Comparison of ENCODE assay signal across 15 cellular contexts in genomic region chr20:62723351-62723750, GRCh38. TPM values are rescaled to one million over a fixed set of nuclear protein-coding genes. Genes with fewer than 3 reads are reported as not detected.
DNase-seq lines count a peak whose midpoint lies in the region; ATAC-seq and TF ChIP-seq lines count a peak whose summit lies in the region.
"Had no signal": no experiment of that assay in that cellular context is flagged by ENCODE, and none has a peak within 500 bp of the region (broad histone marks: within the 10 kb centered on the region; RNA-seq: fewer than 3 reads in every experiment).

No MANE protein-coding gene starts in this region.

- no peak overlapping the region for H4K5ac ChIP-seq in IMR-90 (ENCODE audit: low read depth, low read length)

- WGBS in IMR-90 (ENCODE audit: extremely low coverage in 2 of 2, insufficient read length in 1 of 2), 2 experiments, result 7% methylated on average over 10 of the region's 13 CpGs; no CpG with 5 or more reads in 1 of the 2 experiments
- WGBS in hepatocyte (ENCODE audit: low lambda C conversion rate, missing lambda C conversion rate), result 78% methylated on average over 13 of the region's 13 CpGs

- POLR2A ChIA-PET in IMR-90 (lab: Charles Lee; ENCODE audit: unreplicated experiment) (no interaction called here), Panc1 (lab: Charles Lee) (no interaction called here)

- H3K4ac ChIP-seq in IMR-90 (ENCODE audit: low read depth, low read length), result no peak overlapping the region

- H3K79me1 ChIP-seq in IMR-90 (ENCODE audit: low read depth in 1 of 2, low read length in 2 of 2), result peaks cover 0 to 4% of the 10 kb centered on the region in 2 experiments; a peak in 1 of 4 replicates

- H2AK5ac ChIP-seq in IMR-90 (ENCODE audit: low read depth, low read length), result no peak overlapping the region; the same call in 1 of the 2 replicates

- TF ChIP-seq CTCF in IMR-90 (conservative IDR thresholded peaks at IDR 0.05; ENCODE audit: low read depth, low read length) (no peak), Panc1 (IDR thresholded peaks at IDR 0.05) (no peak), fibroblast of lung (conservative IDR thresholded peaks at IDR 0.05 in 1 of 2, IDR thresholded peaks at IDR 0.05 in 1 of 2; ENCODE audit: low read depth in 1 of 2, low read length in 2 of 2) (no peak), uterus (IDR thresholded peaks at IDR 0.05) (no peak), hepatocyte (IDR thresholded peaks at IDR 0.05; ENCODE audit: poor library complexity) (no peak)

- H2BK20ac ChIP-seq in IMR-90 (ENCODE audit: low read depth, low read length), result no peak overlapping the region

- H3K27ac ChIP-seq in IMR-90 (ENCODE audit: insufficient read depth, low read length), result no peak overlapping the region
- peak overlapping the region; percentile 60; the same call in 1 of the 2 replicates for H3K27ac ChIP-seq in Panc1 (ENCODE audit: low read length)
- no peak overlapping the region for H3K27ac ChIP-seq in fibroblast of lung (ENCODE audit: insufficient read depth, low read length)
- no peak overlapping the region for H3K27ac ChIP-seq in uterus
- H3K27ac ChIP-seq in hepatocyte, result no peak overlapping the region

- H3K4me2 ChIP-seq in IMR-90 (ENCODE audit: low read depth, low read length) (no peak overlapping the region), fibroblast of lung (ENCODE audit: extremely low read depth, insufficient read depth, low read length) (peak overlapping the region; percentile 44), hepatocyte (no peak overlapping the region)

- peak; percentile 53 for ATAC-seq in IMR-90 (ENCODE audit: low read depth)
- peak; percentile 44 for ATAC-seq in Panc1
- ATAC-seq in HG02938 (IDR thresholded peaks at IDR 0.05; ENCODE audit: unreplicated experiment), result no peak
- ATAC-seq in GM18505 (IDR thresholded peaks at IDR 0.05; ENCODE audit: unreplicated experiment), result no peak

- DNase-seq in IMR-90 (peak; percentile 38), Panc1 (ENCODE audit: low read depth, low spot score) (no peak), fibroblast of lung (ENCODE audit: low read depth in 2 of 2) (peak; percentile 26 to 72), retina (peak; percentile 58), uterus (no peak), hepatocyte (ENCODE audit: low spot score) (no peak)
- DNase-seq: CD4-positive, alpha-beta T cell; GDM1; head of caudate nucleus; NCI-H2227 treated with DMSO at 0.1 percent for 48 hours; T-helper 2 cell had no signal

- no peak overlapping the region for H3K23ac ChIP-seq in IMR-90 (ENCODE audit: low read depth, low read length)

- no peak for TF ChIP-seq RAD21 in IMR-90 (IDR thresholded peaks at IDR 0.05; ENCODE audit: low read length)

- H3K79me2 ChIP-seq in fibroblast of lung (ENCODE audit: control insufficient read depth, insufficient read depth, low read length) (peaks cover 2% of the 10 kb centered on the region), hepatocyte (no peaks in the 10 kb centered on the region)

- H3K36me3 ChIP-seq in IMR-90 (ENCODE audit: control insufficient read depth, insufficient read depth, low read length) (no peaks in the 10 kb centered on the region), Panc1 (ENCODE audit: control insufficient read depth, insufficient read depth, low read length) (no peaks in the 10 kb centered on the region), fibroblast of lung (ENCODE audit: control insufficient read depth, insufficient read depth, low read length) (no peaks in the 10 kb centered on the region), uterus (no peaks in the 10 kb centered on the region), hepatocyte (replicated peaks; ENCODE audit: insufficient read depth, low read depth) (no peaks in the 10 kb centered on the region)

- no peaks in the 10 kb centered on the region for H3K9me2 ChIP-seq in hepatocyte (replicated peaks; ENCODE audit: insufficient read depth)

- peaks cover 4% of the 10 kb centered on the region; the same call in 1 of the 2 replicates for H3K9me3 ChIP-seq in IMR-90 (ENCODE audit: control insufficient read depth, insufficient read depth, low read length)
- peaks cover 7% of the 10 kb centered on the region; the same call in 1 of the 2 replicates for H3K9me3 ChIP-seq in Panc1 (ENCODE audit: control insufficient read depth, insufficient read depth, low read depth, low read length)
- no peaks in the 10 kb centered on the region for H3K9me3 ChIP-seq in fibroblast of lung (ENCODE audit: control insufficient read depth, insufficient read depth, low read depth, low read length)
- H3K9me3 ChIP-seq in uterus, result no peaks in the 10 kb centered on the region
- H3K9me3 ChIP-seq in hepatocyte (ENCODE audit: low read depth), result peaks cover 11% of the 10 kb centered on the region

- no peak overlapping the region for H4K91ac ChIP-seq in IMR-90 (ENCODE audit: insufficient read depth, low read depth, low read length)

- H3K14ac ChIP-seq in IMR-90 (replicated peaks; ENCODE audit: low read depth, low read length), result no peak overlapping the region

- no peak overlapping the region for H2BK120ac ChIP-seq in IMR-90 (ENCODE audit: low read depth, low read length)

- peaks cover 3% of the 10 kb centered on the region; the same call in 1 of the 2 replicates for H3K4me1 ChIP-seq in IMR-90 (ENCODE audit: control insufficient read depth, insufficient read depth, low read length)
- peaks cover 26% of the 10 kb centered on the region for H3K4me1 ChIP-seq in Panc1 (ENCODE audit: control insufficient read depth, insufficient read depth, low read length)
- H3K4me1 ChIP-seq in fibroblast of lung (ENCODE audit: control insufficient read depth, extremely low read depth, insufficient read depth, low read length), result no peaks in the 10 kb centered on the region
- no peaks in the 10 kb centered on the region for H3K4me1 ChIP-seq in uterus
- H3K4me1 ChIP-seq in hepatocyte (ENCODE audit: insufficient read depth), result no peaks in the 10 kb centered on the region

- H3K9ac ChIP-seq in IMR-90 (ENCODE audit: low read depth, low read length) (no peak overlapping the region), fibroblast of lung (ENCODE audit: insufficient read depth, low read length) (no peak overlapping the region)

- intact Hi-C loops in IMR-90 (cut with micrococcal nuclease) (no loop called here), Panc1 (cut with micrococcal nuclease; ENCODE audit: unreplicated experiment) (no loop called here), uterus (cut with DNase I; ENCODE audit: low total_unique reads) (no loop called here)

- dilution Hi-C loops in IMR-90 (cut with HindIII; ENCODE audit: low sequenced_read_pairs, unreplicated experiment), result no loop called here

- TF ChIP-seq POLR2A in IMR-90 (IDR thresholded peaks at IDR 0.05; ENCODE audit: low read depth, low read length), result no peak
- TF ChIP-seq POLR2A in uterus (IDR thresholded peaks at IDR 0.05), result no peak
- TF ChIP-seq POLR2A in GM18505 (IDR thresholded peaks at IDR 0.05; ENCODE audit: borderline replicate concordance, extremely low read depth, insufficient read depth, insufficient read length), result no peak

- H3K9me1 ChIP-seq in IMR-90 (ENCODE audit: insufficient read depth, low read length), result no peaks in the 10 kb centered on the region

- H4K20me1 ChIP-seq in IMR-90 (ENCODE audit: insufficient read depth, low read length) (0 out of 2 replicates have a peak, but pooled peaks cover 2% of the 10 kb centered on the region), fibroblast of lung (ENCODE audit: control insufficient read depth, extremely low read depth, insufficient read depth, low read length) (no peaks in the 10 kb centered on the region), hepatocyte (ENCODE audit: insufficient read depth, poor library complexity, severe bottlenecking) (no peaks in the 10 kb centered on the region)

- peak overlapping the region; percentile 51 for H2AK9ac ChIP-seq in IMR-90 (replicated peaks; ENCODE audit: low read depth, low read length, poor library complexity)

- H3K4me3 ChIP-seq in IMR-90 (ENCODE audit: insufficient read depth, low read depth, low read length) (no peak overlapping the region), Panc1 (ENCODE audit: low read depth in 2 of 2, low read length in 2 of 2) (no peak overlapping the region), fibroblast of lung (replicated peaks in 1 of 4; ENCODE audit: control extremely low read depth in 1 of 4, insufficient read depth in 1 of 4, low read depth in 3 of 4, low read length in 4 of 4) (no peak overlapping the region), uterus (no peak overlapping the region), hepatocyte (no peak overlapping the region)

- CTCF ChIA-PET in IMR-90 (lab: Yijun Ruan, JAX), result no interaction called here
- CTCF ChIA-PET in Panc1 (lab: Charles Lee), result no interaction called here

- no peak overlapping the region for H2BK15ac ChIP-seq in IMR-90 (ENCODE audit: low read depth, low read length)

- no peak overlapping the region for H3K56ac ChIP-seq in IMR-90 (ENCODE audit: extremely low read depth, insufficient read depth, low read length)

- H2AFZ ChIP-seq in IMR-90 (replicated peaks; ENCODE audit: low read length, poor library complexity), result peak overlapping the region; percentile 48
- H2AFZ ChIP-seq in fibroblast of lung (ENCODE audit: low read length), result no peak overlapping the region
- no peak overlapping the region for H2AFZ ChIP-seq in hepatocyte

- H3K27me3 ChIP-seq in IMR-90 (ENCODE audit: control insufficient read depth, insufficient read depth, low read length), result peaks cover 10% of the 10 kb centered on the region; the same call in 1 of the 2 replicates
- H3K27me3 ChIP-seq in Panc1 (ENCODE audit: control insufficient read depth, insufficient read depth, low read length), result no peaks in the 10 kb centered on the region
- H3K27me3 ChIP-seq in fibroblast of lung (ENCODE audit: control insufficient read depth, insufficient read depth, low read length), result peaks cover 9% of the 10 kb centered on the region
- no peaks in the 10 kb centered on the region for H3K27me3 ChIP-seq in uterus
- H3K27me3 ChIP-seq in hepatocyte, result no peaks in the 10 kb centered on the region

- H2BK5ac ChIP-seq in IMR-90 (ENCODE audit: low read depth, low read length, poor library complexity, severe bottlenecking), result no peak overlapping the region

- H4K8ac ChIP-seq in IMR-90 (ENCODE audit: low read depth in 2 of 2, low read length in 2 of 2), result no peak overlapping the region

- H3K18ac ChIP-seq in IMR-90 (ENCODE audit: low read depth, low read length), result no peak overlapping the region

- in situ Hi-C loops in IMR-90 (cut with MboI; ENCODE audit: low sequenced_read_pairs), result no loop called here
- in situ Hi-C loops in Panc1 (cut with HindIII; ENCODE audit: low pct_unique_long_range_greater_than_20kb, low sequenced_read_pairs), result no loop called here

- BruUV-seq in IMR-90 (replicated peaks; lab: Mats Ljungman, UMichigan) (no TSS peak), Panc1 (replicated peaks; lab: Mats Ljungman, UMichigan) (no TSS peak)

RNA-seq across cellular contexts. Expression of gene NTSR1, which starts 14.7 kb away (rescaled TPM):
- total RNA-seq in IMR-90 (2012; rRNA removed) (0.54 and 0.56 TPM in 2 replicates), Panc1 (2021; ENCODE audit: unreplicated experiment) (44.1 TPM), fibroblast of lung (under 0.01 and 0.33 TPM in 2 replicates), uterus (not detected), hepatocyte (0.08 and 0.37 TPM in 2 replicates)
- polyA plus RNA-seq in IMR-90 (2012; rRNA removed) (1.8 and 2.3 TPM in 2 replicates), fibroblast of lung (0.05 and 8.1 TPM in 2 replicates), hepatocyte (0.09 TPM in 1 of 2 replicates, not detected in the other)
- 1.1 and 1.9 TPM in 2 replicates for polyA plus RNA-seq in IMR-90 (2012; cell fraction: cytosol; rRNA removed)
- polyA plus RNA-seq in IMR-90 (2012; cell fraction: nucleus; rRNA removed; ENCODE audit: low replicate concordance), result 1.2 and 2.9 TPM in 2 replicates
- 73.6 TPM for polyA plus RNA-seq in Panc1 (2012; ENCODE audit: insufficient read length)
- polyA plus RNA-seq in fibroblast of lung (2012), result 0.07 and 16.7 TPM in 2 replicates
- polyA minus RNA-seq in fibroblast of lung (ENCODE audit: low replicate concordance), result 1.5 and 25.2 TPM in 2 replicates
- total RNA-seq: neural crest cell, OCI-LY7 had no signal

Comparison
In these comparisons a context has a peak if more than half of its experiments do, and no peak if none do; other contexts are left out.
1. ATAC-seq: peak in IMR-90 (single experiment) and Panc1 (single experiment); none in HG02938 (single experiment) and GM18505 (single experiment).
2. DNase-seq: peak in IMR-90 (single experiment), fibroblast of lung (2 of 2) and retina (single experiment); none in Panc1 (single experiment), uterus (0 of 2) and hepatocyte (single experiment).
3. RNA of gene NTSR1, which starts 14.7 kb away (total RNA-seq): 44.1 TPM in Panc1 (single experiment); 0.54 to 0.56 TPM in IMR-90, 0.08 to 0.37 TPM in hepatocyte, under 0.01 to 0.33 TPM in fibroblast of lung and not detected in uterus; every median in the first group is over 10 times any median in the second.